8 cellular contexts compared by ENCODE assay signal in genomic region chr17:63700528-63701441, GRCh38. TPM values are rescaled to one million over a fixed set of nuclear protein-coding genes. Genes with fewer than 3 reads are reported as not detected.
DNase-seq lines count a peak whose midpoint lies in the region; ATAC-seq and TF ChIP-seq lines count a peak whose summit lies in the region.

No MANE protein-coding gene starts in this region.

- DNase-seq in GM10266 (ENCODE audit: extremely low spot score): peak; percentile 83
- peak; percentile 51 for DNase-seq in activated CD4-positive, alpha-beta T cell treated with anti-CD3 and anti-CD28 coated beads, Interleukin-2, amount 10 ng/mL, durations not matched to agents 7 days and 5 days
- peak; percentile 46 for DNase-seq in effector CD4-positive, alpha-beta T cell
- peak; percentile 78 for DNase-seq in mesendoderm
- DNase-seq in stimulated activated effector memory CD8-positive, alpha-beta T cell treated with anti-CD3 and anti-CD28 coated beads, Interleukin-12 subunit alpha, Interleukin-12 subunit beta, amount 100 ng/mL, for 72 hours (ENCODE audit: low spot score in 2 of 2): peak; percentile 49 to 84
- no peak for DNase-seq in NCI-H774 (lab: John Stamatoyannopoulos, UW)

- peak overlapping the region; percentile 83 for H3K18ac ChIP-seq in mesendoderm (ENCODE audit: low read length)

- peak overlapping the region; percentile 98 for H3K56ac ChIP-seq in mesendoderm (ENCODE audit: low read length)

- H3K4me3 ChIP-seq in Loucy (ENCODE audit: low read length, poor library complexity, severe bottlenecking): peak overlapping the region; percentile 94
- H3K4me3 ChIP-seq in mesendoderm (ENCODE audit: low read length): peak overlapping the region; percentile 42

- H3K4me1 ChIP-seq in Loucy (ENCODE audit: insufficient read depth, low read length, poor library complexity, severe bottlenecking): peaks cover 39% of the 10 kb centered on the region
- H3K4me1 ChIP-seq in mesendoderm (ENCODE audit: control insufficient read depth, low read depth, low read length): peaks cover 17% of the 10 kb centered on the region

- peak overlapping the region; percentile 16 for H2BK120ac ChIP-seq in mesendoderm (ENCODE audit: low read depth, low read length)

- H3K9ac ChIP-seq in Loucy (ENCODE audit: low read depth, low read length, poor library complexity, severe bottlenecking) (peak overlapping the region; percentile 45), mesendoderm (ENCODE audit: low read length) (peak overlapping the region; percentile 96)

- peak; percentile 5 for ATAC-seq in stimulated activated effector memory CD8-positive, alpha-beta T cell treated with anti-CD3 and anti-CD28 coated beads, Interleukin-12 subunit alpha, Interleukin-12 subunit beta, amount 100 ng/mL, for 72 hours
- ATAC-seq in GM19351 (IDR thresholded peaks at IDR 0.05; ENCODE audit: unreplicated experiment): no peak

- H3K27me3 ChIP-seq in Loucy (ENCODE audit: insufficient read depth, low read length, poor library complexity, severe bottlenecking): no peaks in the 10 kb centered on the region
- no peaks in the 10 kb centered on the region for H3K27me3 ChIP-seq in mesendoderm (ENCODE audit: insufficient read depth, low read length, poor library complexity)

- H3K4ac ChIP-seq in mesendoderm (ENCODE audit: low read depth, low read length): peak overlapping the region; percentile 98

- peak overlapping the region; percentile 96 for H3K4me3 Mint-ChIP-seq in activated CD4-positive, alpha-beta T cell treated with anti-CD3 and anti-CD28 coated beads, Interleukin-2, amount 10 ng/mL, durations not matched to agents 7 days and 5 days
- H3K4me3 Mint-ChIP-seq in stimulated activated effector memory CD8-positive, alpha-beta T cell treated with anti-CD3 and anti-CD28 coated beads, Interleukin-12 subunit alpha, Interleukin-12 subunit beta, amount 100 ng/mL, for 72 hours: peak overlapping the region; percentile 86

- H3K4me2 ChIP-seq in Loucy (ENCODE audit: low read depth, low read length, poor library complexity, severe bottlenecking) (peak overlapping the region; percentile 63), mesendoderm (ENCODE audit: low read length) (peak overlapping the region; percentile 77)

- H2BK5ac ChIP-seq in mesendoderm (ENCODE audit: low read length): peak overlapping the region; percentile 93

- peaks cover 32% of the 10 kb centered on the region; the same call in 1 of the 2 replicates for H3K79me2 ChIP-seq in Loucy (ENCODE audit: insufficient read depth, low read length)
- peaks cover 22% of the 10 kb centered on the region for H3K79me2 ChIP-seq in mesendoderm (ENCODE audit: control insufficient read depth, insufficient read depth, low read length)

- TF ChIP-seq CTCF in GM10266 (IDR thresholded peaks at IDR 0.05; ENCODE audit: control insufficient read depth, insufficient read depth, low read depth, missing control alignments) (peak; percentile 39), Loucy (conservative IDR thresholded peaks at IDR 0.05; ENCODE audit: low read length) (no peak)

- H3K9me3 Mint-ChIP-seq in activated CD4-positive, alpha-beta T cell treated with anti-CD3 and anti-CD28 coated beads, Interleukin-2, amount 10 ng/mL, durations not matched to agents 7 days and 5 days: peaks cover 3% of the 10 kb centered on the region
- H3K9me3 Mint-ChIP-seq in stimulated activated effector memory CD8-positive, alpha-beta T cell treated with anti-CD3 and anti-CD28 coated beads, Interleukin-12 subunit alpha, Interleukin-12 subunit beta, amount 100 ng/mL, for 72 hours: no peaks in the 10 kb centered on the region

- H3K4me1 Mint-ChIP-seq in activated CD4-positive, alpha-beta T cell treated with anti-CD3 and anti-CD28 coated beads, Interleukin-2, amount 10 ng/mL, durations not matched to agents 7 days and 5 days: peaks cover 62% of the 10 kb centered on the region
- H3K4me1 Mint-ChIP-seq in stimulated activated effector memory CD8-positive, alpha-beta T cell treated with anti-CD3 and anti-CD28 coated beads, Interleukin-12 subunit alpha, Interleukin-12 subunit beta, amount 100 ng/mL, for 72 hours: peaks cover 70% of the 10 kb centered on the region

- H3K27ac Mint-ChIP-seq in activated CD4-positive, alpha-beta T cell treated with anti-CD3 and anti-CD28 coated beads, Interleukin-2, amount 10 ng/mL, durations not matched to agents 7 days and 5 days: peak overlapping the region; percentile 99
- peak overlapping the region; percentile 94 for H3K27ac Mint-ChIP-seq in stimulated activated effector memory CD8-positive, alpha-beta T cell treated with anti-CD3 and anti-CD28 coated beads, Interleukin-12 subunit alpha, Interleukin-12 subunit beta, amount 100 ng/mL, for 72 hours

- peak overlapping the region; percentile 84 for H3K27ac ChIP-seq in mesendoderm (ENCODE audit: low read depth, low read length)

- no peak overlapping the region for H2BK15ac ChIP-seq in mesendoderm (replicated peaks; ENCODE audit: low read depth)

- peak overlapping the region; percentile 81 for H4K5ac ChIP-seq in mesendoderm (ENCODE audit: low read length)

- 0 out of 2 replicates have a peak, but pooled peaks cover 9% of the 10 kb centered on the region for H3F3A ChIP-seq in Loucy (ENCODE audit: low read depth)

- H3K79me1 ChIP-seq in mesendoderm (ENCODE audit: low read length): peaks cover 24% of the 10 kb centered on the region

- H4K20me1 ChIP-seq in Loucy (ENCODE audit: insufficient read depth, low read length, poor library complexity, severe bottlenecking): peaks cover 11% of the 10 kb centered on the region

- no peaks in the 10 kb centered on the region for H3K9me2 ChIP-seq in Loucy (replicated peaks; ENCODE audit: low read depth, low read length)

- peaks cover 66% of the 10 kb centered on the region for H3K36me3 Mint-ChIP-seq in activated CD4-positive, alpha-beta T cell treated with anti-CD3 and anti-CD28 coated beads, Interleukin-2, amount 10 ng/mL, durations not matched to agents 7 days and 5 days (ENCODE audit: low read depth)
- peaks cover 82% of the 10 kb centered on the region for H3K36me3 Mint-ChIP-seq in stimulated activated effector memory CD8-positive, alpha-beta T cell treated with anti-CD3 and anti-CD28 coated beads, Interleukin-12 subunit alpha, Interleukin-12 subunit beta, amount 100 ng/mL, for 72 hours

- no peak overlapping the region for H4K8ac ChIP-seq in mesendoderm (ENCODE audit: low read depth, low read length)

- H3K36me3 ChIP-seq in Loucy (ENCODE audit: insufficient read depth, low read length): no peaks in the 10 kb centered on the region; the same call in 1 of the 2 replicates
- peaks cover 4% of the 10 kb centered on the region for H3K36me3 ChIP-seq in mesendoderm (ENCODE audit: control insufficient read depth, insufficient read depth, low read length)

- peak overlapping the region; percentile 94 for H3K23ac ChIP-seq in mesendoderm (ENCODE audit: low read length)

- no CpG with 5 or more reads among the region's 87 CpGs for WGBS in mesendoderm (ENCODE audit: extremely low coverage, insufficient coverage, low lambda C conversion rate)

- CTCF ChIA-PET in activated CD4-positive, alpha-beta T cell treated with anti-CD3 and anti-CD28 coated beads, Interleukin-2, amount 10 ng/mL, durations not matched to agents 7 days and 5 days (lab: Charles Lee): interaction anchor here (0.6 to 1.6 kb wide), 10 partner anchors 10 to 848 kb away, joined by 3 to 8 read pairs (median 4); no protein-coding TSS in a partner anchor

- H2AK5ac ChIP-seq in mesendoderm (ENCODE audit: low read length): peak overlapping the region; percentile 65

- no peaks in the 10 kb centered on the region for H3K9me3 ChIP-seq in Loucy (ENCODE audit: insufficient read depth, low read depth, low read length)

- H3K27me3 Mint-ChIP-seq in activated CD4-positive, alpha-beta T cell treated with anti-CD3 and anti-CD28 coated beads, Interleukin-2, amount 10 ng/mL, durations not matched to agents 7 days and 5 days: no peaks in the 10 kb centered on the region

- POLR2A ChIA-PET in activated CD4-positive, alpha-beta T cell treated with anti-CD3 and anti-CD28 coated beads, Interleukin-2, amount 10 ng/mL, durations not matched to agents 7 days and 5 days (lab: Charles Lee): no interaction called here

- no peak overlapping the region; the same call in 1 of the 2 replicates for H2AFZ ChIP-seq in Loucy (ENCODE audit: low read length)

RNA-seq across cellular contexts. Expression of gene LIMD2, which starts 0.9 kb away (rescaled TPM):
- total RNA-seq in activated CD4-positive, alpha-beta T cell treated with anti-CD3 and anti-CD28 coated beads, Interleukin-2, amount 10 ng/mL, durations not matched to agents 7 days and 5 days: 100 to 1,000 TPM; 409 to 433 TPM
- 60.1 TPM for polyA plus RNA-seq in mesendoderm (2013, experiment 1 of 2)
- 59.0 TPM for polyA plus RNA-seq in mesendoderm (2013, experiment 2 of 2)

RNA-seq across cellular contexts. Expression of gene STRADA, which starts 40.8 kb away (rescaled TPM):
- 10 to 100 TPM; 46.8 to 49.0 TPM for total RNA-seq in activated CD4-positive, alpha-beta T cell treated with anti-CD3 and anti-CD28 coated beads, Interleukin-2, amount 10 ng/mL, durations not matched to agents 7 days and 5 days
- polyA plus RNA-seq in mesendoderm (2013, experiment 1 of 2): 16.7 TPM
- polyA plus RNA-seq in mesendoderm (2013, experiment 2 of 2): 16.2 TPM
